17 cellular contexts compared by ENCODE assay signal in the genomic region with DNA sequence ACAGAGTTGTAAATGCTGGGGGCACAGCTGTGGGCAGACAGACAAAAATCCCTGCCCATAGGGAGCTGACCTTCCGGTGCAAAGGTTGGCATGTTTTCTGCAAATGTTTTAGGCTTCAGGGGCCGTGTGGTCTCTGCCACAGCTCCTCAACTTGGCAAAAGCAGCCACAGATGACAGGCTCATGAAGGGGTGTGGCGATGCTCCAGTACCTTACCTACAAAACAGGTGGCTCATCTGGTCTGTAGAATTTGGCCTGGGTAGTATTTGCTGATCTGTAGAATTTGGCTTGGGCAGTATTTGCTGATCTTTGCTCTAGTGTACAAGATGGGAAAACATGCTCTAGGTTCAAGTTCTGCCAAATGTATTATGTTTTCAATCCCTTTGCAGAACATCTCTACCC.
DNase-seq lines count a peak whose midpoint lies in the region; ATAC-seq and TF ChIP-seq lines count a peak whose summit lies in the region.
"Had no signal": no experiment of that assay in that cellular context is flagged by ENCODE, and none has a peak within 500 bp of the region (broad histone marks: within the 10 kb centered on the region; RNA-seq: fewer than 3 reads in every experiment).

No MANE protein-coding gene starts in this region.

- H3K9me3 ChIP-seq in RWPE2 (ENCODE audit: severe bottlenecking), result no peaks in the 10 kb centered on the region
- no peaks in the 10 kb centered on the region for H3K9me3 ChIP-seq in liver (ENCODE audit: control insufficient read depth in 4 of 4, low read length in 3 of 4)
- H3K9me3 ChIP-seq in upper lobe of right lung, result no peaks in the 10 kb centered on the region
- H3K9me3 ChIP-seq in uterus, result no peaks in the 10 kb centered on the region
- H3K9me3 ChIP-seq: BE2C had no signal

- TF ChIP-seq RAD21 in liver (IDR thresholded peaks at IDR 0.05), result peak in 1 of 2 donors; percentile 41

- H3K27me3 ChIP-seq in RWPE2 (ENCODE audit: insufficient read depth, poor library complexity, severe bottlenecking) (no peaks in the 10 kb centered on the region), liver (ENCODE audit: control insufficient read depth in 4 of 4, insufficient read depth in 4 of 4, low read length in 3 of 4) (no peaks in the 10 kb centered on the region), upper lobe of right lung (no peaks in the 10 kb centered on the region), uterus (no peaks in the 10 kb centered on the region)
- H3K27me3 ChIP-seq: BE2C had no signal

- DNase-seq in NCI-H2029 treated with DMSO at 0.1 percent for 48 hours (lab: John Stamatoyannopoulos, UW) (peak; percentile 85), RWPE2 (ENCODE audit: low spot score) (peak; percentile 5), upper lobe of right lung (peak; percentile 29), uterus (no peak)
- no peak for DNase-seq in effector CD8-positive, alpha-beta T cell (lab: John Stamatoyannopoulos, UW)
- DNase-seq: BE2C; CD8-positive, alpha-beta T cell; GOT3; NCI-H1417 treated with DMSO at 0.1 percent for 48 hours; NCI-H1930; NCI-H2171 treated with DMSO at 0.1 percent for 48 hours; NCI-H748 treated with DMSO at 0.1 percent for 48 hours; Right ventricle myocardium superior had no signal

- H3K27ac ChIP-seq in RWPE2 (ENCODE audit: poor library complexity, severe bottlenecking) (no peak overlapping the region), liver (ENCODE audit: low read depth in 1 of 2, low read length in 2 of 2) (peak overlapping the region in 1 of 2 donors; percentile 13), upper lobe of right lung (no peak overlapping the region), uterus (no peak overlapping the region)
- H3K27ac ChIP-seq: SK-N-MC had no signal

- TF ChIP-seq CTCF in RWPE2 (IDR thresholded peaks at IDR 0.05; ENCODE audit: poor library complexity, severe bottlenecking), result no peak
- no peak for TF ChIP-seq CTCF in liver (IDR thresholded peaks at IDR 0.05; ENCODE audit: low read depth, low read length, missing input control)
- no peak for TF ChIP-seq CTCF in upper lobe of right lung (IDR thresholded peaks at IDR 0.05)
- no peak for TF ChIP-seq CTCF in uterus (IDR thresholded peaks at IDR 0.05)

- H3K36me3 ChIP-seq in RWPE2 (ENCODE audit: low read depth) (no peaks in the 10 kb centered on the region), liver (ENCODE audit: control insufficient read depth in 4 of 4, insufficient read depth in 3 of 4, low read depth in 1 of 4, low read length in 3 of 4) (no peaks in the 10 kb centered on the region), upper lobe of right lung (no peaks in the 10 kb centered on the region), uterus (no peaks in the 10 kb centered on the region)
- H3K36me3 ChIP-seq: BE2C had no signal

- TF ChIP-seq POLR2A in uterus (IDR thresholded peaks at IDR 0.05), result no peak

- intact Hi-C loops in upper lobe of right lung (cut with DNase I) (no loop called here), uterus (cut with DNase I; ENCODE audit: low total_unique reads) (no loop called here)

- 36% methylated on average over 3 of the region's 3 CpGs for WGBS in liver

- H3K4me1 ChIP-seq in RWPE2 (ENCODE audit: insufficient read depth, poor library complexity, severe bottlenecking) (no peaks in the 10 kb centered on the region), liver (ENCODE audit: control insufficient read depth in 4 of 4, insufficient read depth in 4 of 4, low read length in 3 of 4) (peaks cover 4 to 47% (median 34%) of the 10 kb centered on the region in 4 donors), upper lobe of right lung (peaks cover 14% of the 10 kb centered on the region), uterus (peaks cover 6 to 10% of the 10 kb centered on the region in 2 donors)
- H3K4me1 ChIP-seq: BE2C had no signal

- H3K9ac ChIP-seq in liver (ENCODE audit: low read depth in 1 of 2, low read length in 2 of 2), result no peak overlapping the region

- ATAC-seq in RWPE2 (ENCODE audit: low read depth), result no peak
- no peak for ATAC-seq in upper lobe of right lung
- ATAC-seq in HG03432 (IDR thresholded peaks at IDR 0.05; ENCODE audit: unreplicated experiment), result no peak
- ATAC-seq: CD8-positive, alpha-beta T cell; K562 had no signal

- H3K4me3 ChIP-seq in RWPE2 (ENCODE audit: severe bottlenecking) (no peak overlapping the region), liver (ENCODE audit: low read depth in 1 of 3, low read length in 3 of 3) (no peak overlapping the region), upper lobe of right lung (no peak overlapping the region), uterus (no peak overlapping the region)
- H3K4me3 ChIP-seq: K562, SK-N-MC had no signal

TF ChIP-seq in liver, 16 proteins besides CTCF, POLR2A, EP300 and RAD21:
- TF ChIP-seq, protein P1, sequence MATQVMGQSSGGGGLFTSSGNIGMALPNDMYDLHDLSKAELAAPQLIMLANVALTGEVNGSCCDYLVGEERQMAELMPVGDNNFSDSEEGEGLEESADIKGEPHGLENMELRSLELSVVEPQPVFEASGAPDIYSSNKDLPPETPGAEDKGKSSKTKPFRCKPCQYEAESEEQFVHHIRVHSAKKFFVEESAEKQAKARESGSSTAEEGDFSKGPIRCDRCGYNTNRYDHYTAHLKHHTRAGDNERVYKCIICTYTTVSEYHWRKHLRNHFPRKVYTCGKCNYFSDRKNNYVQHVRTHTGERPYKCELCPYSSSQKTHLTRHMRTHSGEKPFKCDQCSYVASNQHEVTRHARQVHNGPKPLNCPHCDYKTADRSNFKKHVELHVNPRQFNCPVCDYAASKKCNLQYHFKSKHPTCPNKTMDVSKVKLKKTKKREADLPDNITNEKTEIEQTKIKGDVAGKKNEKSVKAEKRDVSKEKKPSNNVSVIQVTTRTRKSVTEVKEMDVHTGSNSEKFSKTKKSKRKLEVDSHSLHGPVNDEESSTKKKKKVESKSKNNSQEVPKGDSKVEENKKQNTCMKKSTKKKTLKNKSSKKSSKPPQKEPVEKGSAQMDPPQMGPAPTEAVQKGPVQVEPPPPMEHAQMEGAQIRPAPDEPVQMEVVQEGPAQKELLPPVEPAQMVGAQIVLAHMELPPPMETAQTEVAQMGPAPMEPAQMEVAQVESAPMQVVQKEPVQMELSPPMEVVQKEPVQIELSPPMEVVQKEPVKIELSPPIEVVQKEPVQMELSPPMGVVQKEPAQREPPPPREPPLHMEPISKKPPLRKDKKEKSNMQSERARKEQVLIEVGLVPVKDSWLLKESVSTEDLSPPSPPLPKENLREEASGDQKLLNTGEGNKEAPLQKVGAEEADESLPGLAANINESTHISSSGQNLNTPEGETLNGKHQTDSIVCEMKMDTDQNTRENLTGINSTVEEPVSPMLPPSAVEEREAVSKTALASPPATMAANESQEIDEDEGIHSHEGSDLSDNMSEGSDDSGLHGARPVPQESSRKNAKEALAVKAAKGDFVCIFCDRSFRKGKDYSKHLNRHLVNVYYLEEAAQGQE (IDR thresholded peaks at IDR 0.05), result no peak
- no peak for TF ChIP-seq HNF4G (IDR thresholded peaks at IDR 0.05)
- no peak for TF ChIP-seq TAF1 (conservative IDR thresholded peaks at IDR 0.05)
- TF ChIP-seq FOXA2 (IDR thresholded peaks at IDR 0.05), result peak; percentile 74
- peak; percentile 72 for TF ChIP-seq SP1 (IDR thresholded peaks at IDR 0.05)
- peak; percentile 71 to 93 for TF ChIP-seq RXRA (IDR thresholded peaks at IDR 0.05)
- no peak for TF ChIP-seq NR2F2 (IDR thresholded peaks at IDR 0.05)
- TF ChIP-seq HNF4A (conservative IDR thresholded peaks at IDR 0.05), result peak; percentile 66 to 89
- TF ChIP-seq EGR1 (IDR thresholded peaks at IDR 0.05; ENCODE audit: low read depth in 2 of 2), result no peak

Comparison
In these comparisons a context has a peak if more than half of its experiments do, and no peak if none do; other contexts are left out.
1. DNase-seq: peak in NCI-H2029 treated with DMSO at 0.1 percent for 48 hours (single experiment), RWPE2 (single experiment) and upper lobe of right lung (single experiment); none in uterus (0 of 2) and effector CD8-positive, alpha-beta T cell (single experiment).